1 cellular context compared by ENCODE assay signal in the genomic region with DNA sequence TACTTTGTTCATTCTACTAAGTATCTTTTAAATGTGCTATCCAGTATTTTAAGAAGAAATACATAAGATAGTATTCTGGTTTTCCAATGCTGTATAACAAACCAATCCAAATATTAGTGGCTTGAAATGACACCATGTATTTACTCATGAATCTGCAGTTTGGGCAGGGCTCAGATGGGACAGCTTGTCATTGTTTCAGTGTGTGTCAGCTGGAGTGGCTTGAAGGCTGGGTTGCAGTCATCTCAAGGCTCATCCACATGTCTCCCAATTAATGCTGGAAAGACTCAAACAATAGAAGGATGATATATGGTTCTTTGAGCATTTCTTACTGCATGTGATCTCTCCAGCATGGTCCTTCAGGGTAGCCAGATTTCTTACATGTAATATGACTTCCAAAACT.
TF ChIP-seq lines count a peak whose summit lies in the region.

No MANE protein-coding gene starts in this region.

TF ChIP-seq in HepG2, 621 proteins besides CTCF, POLR2A, EP300 and RAD21 (continued from another document):
- TF ChIP-seq MEIS1 (CRISPR knock-in tag; IDR thresholded peaks at IDR 0.05; ENCODE audit: borderline replicate concordance) (no peak), ZNF782 (CRISPR knock-in tag; IDR thresholded peaks at IDR 0.05; ENCODE audit: borderline replicate concordance) (no peak), ZNF441 (CRISPR knock-in tag; IDR thresholded peaks at IDR 0.05; ENCODE audit: borderline replicate concordance) (no peak), ZNF749 (CRISPR knock-in tag; IDR thresholded peaks at IDR 0.05; ENCODE audit: borderline replicate concordance) (no peak)
- TF ChIP-seq, protein P1, sequence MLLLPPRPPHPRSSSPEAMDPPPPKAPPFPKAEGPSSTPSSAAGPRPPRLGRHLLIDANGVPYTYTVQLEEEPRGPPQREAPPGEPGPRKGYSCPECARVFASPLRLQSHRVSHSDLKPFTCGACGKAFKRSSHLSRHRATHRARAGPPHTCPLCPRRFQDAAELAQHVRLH (CRISPR knock-in tag; IDR thresholded peaks at IDR 0.05; ENCODE audit: borderline replicate concordance, low read depth): no peak
- TF ChIP-seq, protein P2, sequence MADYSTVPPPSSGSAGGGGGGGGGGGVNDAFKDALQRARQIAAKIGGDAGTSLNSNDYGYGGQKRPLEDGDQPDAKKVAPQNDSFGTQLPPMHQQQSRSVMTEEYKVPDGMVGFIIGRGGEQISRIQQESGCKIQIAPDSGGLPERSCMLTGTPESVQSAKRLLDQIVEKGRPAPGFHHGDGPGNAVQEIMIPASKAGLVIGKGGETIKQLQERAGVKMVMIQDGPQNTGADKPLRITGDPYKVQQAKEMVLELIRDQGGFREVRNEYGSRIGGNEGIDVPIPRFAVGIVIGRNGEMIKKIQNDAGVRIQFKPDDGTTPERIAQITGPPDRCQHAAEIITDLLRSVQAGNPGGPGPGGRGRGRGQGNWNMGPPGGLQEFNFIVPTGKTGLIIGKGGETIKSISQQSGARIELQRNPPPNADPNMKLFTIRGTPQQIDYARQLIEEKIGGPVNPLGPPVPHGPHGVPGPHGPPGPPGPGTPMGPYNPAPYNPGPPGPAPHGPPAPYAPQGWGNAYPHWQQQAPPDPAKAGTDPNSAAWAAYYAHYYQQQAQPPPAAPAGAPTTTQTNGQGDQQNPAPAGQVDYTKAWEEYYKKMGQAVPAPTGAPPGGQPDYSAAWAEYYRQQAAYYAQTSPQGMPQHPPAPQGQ (CRISPR knock-in tag; IDR thresholded peaks at IDR 0.05; ENCODE audit: borderline replicate concordance): no peak
